8 cellular contexts compared by ENCODE assay signal in genomic region chr2:191020221-191020741, GRCh38. TPM values are rescaled to one million over a fixed set of nuclear protein-coding genes. Genes with fewer than 3 reads are reported as not detected.
DNase-seq lines count a peak whose midpoint lies in the region; ATAC-seq and TF ChIP-seq lines count a peak whose summit lies in the region.

No MANE protein-coding gene starts in this region.

- H3K9me3 ChIP-seq in muscle layer of duodenum (ENCODE audit: control insufficient read depth in 1 of 2, low read length in 2 of 2) = no peaks in the 10 kb centered on the region

- TF ChIP-seq EP300 in Ishikawa (IDR thresholded peaks at IDR 0.05; ENCODE audit: borderline replicate concordance) = peak; percentile 99

- H3K4me3 ChIP-seq in muscle layer of duodenum (ENCODE audit: low read depth in 1 of 2, low read length in 2 of 2) = peak overlapping the region; percentile 72 to 78

- H3K4me1 ChIP-seq in muscle layer of duodenum (ENCODE audit: control insufficient read depth in 1 of 2, insufficient read depth in 2 of 2, low read length in 2 of 2) = peaks cover 6 to 7% of the 10 kb centered on the region in 2 donors

- H3K27ac ChIP-seq in muscle layer of duodenum (ENCODE audit: low read length) = peak overlapping the region; percentile 92

- H3K27me3 ChIP-seq in muscle layer of duodenum (ENCODE audit: low read depth, low read length) = no peaks in the 10 kb centered on the region

- ATAC-seq in GM21619 (IDR thresholded peaks at IDR 0.05; ENCODE audit: unreplicated experiment) = peak; percentile 60
- peak; percentile 98 for ATAC-seq in esophagus mucosa

- H3K36me3 ChIP-seq in muscle layer of duodenum (ENCODE audit: control insufficient read depth in 1 of 2, insufficient read depth in 2 of 2, low read length in 2 of 2) = peaks cover 0 to 5% of the 10 kb centered on the region in 2 donors

- TF ChIP-seq RAD21 in Ishikawa (IDR thresholded peaks at IDR 0.05; ENCODE audit: low read depth) = no peak; the same call in 1 of the 2 replicates

- DNase-seq in DMS53 (lab: John Stamatoyannopoulos, UW) = peak; percentile 98
- peak; percentile 98 for DNase-seq in OCI-M1 (lab: John Stamatoyannopoulos, UW)
- DNase-seq in activated T-cell treated with anti-CD3 and anti-CD28 coated beads, Interleukin-2, amount 50 U/mL, for 1 hour = peak; percentile 92
- DNase-seq in stimulated activated CD8-positive, alpha-beta memory T cell treated with anti-CD3 and anti-CD28 coated beads, Interleukin-7, amount 100 ng/mL, for 24 hours (ENCODE audit: low read depth) = peak; percentile 74

TF ChIP-seq in Ishikawa, 13 proteins besides CTCF, POLR2A, EP300 and RAD21:
- TF ChIP-seq YY1 (IDR thresholded peaks at IDR 0.05; ENCODE audit: low read depth) = peak; percentile 20; the same call in 1 of the 2 replicates
- peak; percentile 19; the same call in 1 of the 2 replicates for TF ChIP-seq REST (IDR thresholded peaks at IDR 0.05; ENCODE audit: low read depth)
- peak; percentile 91 for TF ChIP-seq TCF12 (IDR thresholded peaks at IDR 0.05; ENCODE audit: low read depth)
- peak; percentile 59; the same call in 1 of the 2 replicates for TF ChIP-seq NFIC (IDR thresholded peaks at IDR 0.05)
- peak; percentile 100 for TF ChIP-seq MAX (IDR thresholded peaks at IDR 0.05)
- TF ChIP-seq USF1 (IDR thresholded peaks at IDR 0.05) = peak; percentile 95
- peak; percentile 91 for TF ChIP-seq FOXM1 (IDR thresholded peaks at IDR 0.05; ENCODE audit: borderline replicate concordance, low read depth)
- peak; percentile 74 for TF ChIP-seq TEAD4 (IDR thresholded peaks at IDR 0.05)
- TF ChIP-seq ZBTB7A (IDR thresholded peaks at IDR 0.05; ENCODE audit: low read depth) = no peak
- TF ChIP-seq TAF1 (IDR thresholded peaks at IDR 0.05; ENCODE audit: low read depth) = peak; percentile 81; the same call in 1 of the 2 replicates
- TF ChIP-seq CEBPB (IDR thresholded peaks at IDR 0.05) = peak; percentile 26; the same call in 1 of the 2 replicates
- no peak for TF ChIP-seq CREB1 (IDR thresholded peaks at IDR 0.05; ENCODE audit: low read depth)
- TF ChIP-seq EGR1 (IDR thresholded peaks at IDR 0.05) = peak; percentile 99

RNA-seq across cellular contexts. Expression of gene STAT1, which starts 6.3 kb away (rescaled TPM):
- total RNA-seq in esophagus mucosa = 51.0 TPM

Comparison
In these comparisons a context has a peak if more than half of its experiments do, and no peak if none do; other contexts are left out.
1. Peak in every context shown above with its lines: DNase-seq, ATAC-seq, H3K4me3 ChIP-seq and H3K27ac ChIP-seq.